In the genomic region with DNA sequence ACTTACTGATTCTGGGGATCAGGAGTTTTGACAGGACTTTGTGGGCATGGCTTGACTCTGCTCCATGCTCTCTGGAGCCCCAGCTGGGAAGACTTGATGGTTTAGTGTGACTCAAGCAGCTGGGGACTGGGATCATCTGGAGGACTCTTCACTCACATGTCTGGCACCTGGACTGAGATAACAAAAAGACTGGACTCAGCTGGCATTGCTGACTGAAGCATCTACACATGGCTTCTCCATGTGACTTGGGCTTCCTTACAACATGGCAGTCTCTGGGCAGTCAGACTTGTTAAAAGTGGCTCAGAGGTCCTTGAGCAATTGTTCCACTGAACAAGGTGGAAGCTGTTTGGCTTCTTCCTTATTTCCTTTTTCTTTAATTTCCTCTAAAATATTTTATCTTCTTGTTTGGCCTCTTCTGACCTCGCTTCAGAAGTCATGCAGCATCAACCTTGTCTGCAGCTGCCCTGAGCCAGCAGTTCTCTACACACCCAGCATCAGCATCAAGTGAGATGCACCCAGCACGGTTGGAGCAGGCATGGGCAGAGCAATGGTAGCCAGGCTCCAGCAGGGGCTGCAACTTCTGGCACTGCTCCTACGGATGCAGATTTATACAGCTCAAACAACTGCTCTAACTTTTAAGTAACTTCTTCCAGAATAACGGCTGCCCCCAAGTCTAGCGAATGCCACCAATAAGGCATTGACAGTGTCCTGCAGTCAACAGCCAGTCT, we compare ENCODE assay signal across 1 cellular context.
TF ChIP-seq lines count a peak whose summit lies in the region.

No MANE protein-coding gene starts in this region.

TF ChIP-seq in K562, 482 proteins besides CTCF, POLR2A, EP300 and RAD21:
- TF ChIP-seq CBFA2T2 (conservative IDR thresholded peaks at IDR 0.05) (0 out of 2 replicates have a peak, but pooled peaks have one; percentile 24), ZNF507 (tag; conservative IDR thresholded peaks at IDR 0.05) (no peak), ZNF584 (CRISPR knock-in tag; IDR thresholded peaks at IDR 0.05; ENCODE audit: low read depth) (no peak), FOXA1 (IDR thresholded peaks at IDR 0.05; ENCODE audit: borderline replicate concordance) (no peak), YY1 (IDR thresholded peaks at IDR 0.05; ENCODE audit: borderline replicate concordance in 1 of 3, control insufficient read depth in 1 of 3, extremely low read depth in 1 of 3, insufficient read depth in 3 of 3, insufficient read length in 1 of 3, insufficient replicate concordance in 2 of 3, low read depth in 1 of 3, low read length in 2 of 3) (peak in 1 of 3 experiments; percentile 57), CBFA2T3 (IDR thresholded peaks at IDR 0.05) (peak; percentile 58), TAF9B (IDR thresholded peaks at IDR 0.05; ENCODE audit: partially characterized antibody) (peak; percentile 23), MTA2 (IDR thresholded peaks at IDR 0.05; ENCODE audit: low read depth) (no peak), MED1 (CRISPR knock-in tag; IDR thresholded peaks at IDR 0.05; ENCODE audit: borderline replicate concordance) (no peak), SLC30A9 (CRISPR knock-in tag; IDR thresholded peaks at IDR 0.05) (no peak), CBX8 (IDR thresholded peaks at IDR 0.05; ENCODE audit: borderline replicate concordance, extremely low read depth, low read depth, low read length, poor library complexity, severe bottlenecking) (no peak), MTA1 (IDR thresholded peaks at IDR 0.05; ENCODE audit: borderline replicate concordance) (no peak), RBM34 (IDR thresholded peaks at IDR 0.05; ENCODE audit: borderline replicate concordance, insufficient read depth, low read length) (no peak)
- TF ChIP-seq, protein P1, sequence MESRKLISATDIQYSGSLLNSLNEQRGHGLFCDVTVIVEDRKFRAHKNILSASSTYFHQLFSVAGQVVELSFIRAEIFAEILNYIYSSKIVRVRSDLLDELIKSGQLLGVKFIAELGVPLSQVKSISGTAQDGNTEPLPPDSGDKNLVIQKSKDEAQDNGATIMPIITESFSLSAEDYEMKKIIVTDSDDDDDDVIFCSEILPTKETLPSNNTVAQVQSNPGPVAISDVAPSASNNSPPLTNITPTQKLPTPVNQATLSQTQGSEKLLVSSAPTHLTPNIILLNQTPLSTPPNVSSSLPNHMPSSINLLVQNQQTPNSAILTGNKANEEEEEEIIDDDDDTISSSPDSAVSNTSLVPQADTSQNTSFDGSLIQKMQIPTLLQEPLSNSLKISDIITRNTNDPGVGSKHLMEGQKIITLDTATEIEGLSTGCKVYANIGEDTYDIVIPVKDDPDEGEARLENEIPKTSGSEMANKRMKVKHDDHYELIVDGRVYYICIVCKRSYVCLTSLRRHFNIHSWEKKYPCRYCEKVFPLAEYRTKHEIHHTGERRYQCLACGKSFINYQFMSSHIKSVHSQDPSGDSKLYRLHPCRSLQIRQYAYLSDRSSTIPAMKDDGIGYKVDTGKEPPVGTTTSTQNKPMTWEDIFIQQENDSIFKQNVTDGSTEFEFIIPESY (CRISPR knock-in tag; IDR thresholded peaks at IDR 0.05): no peak
- TF ChIP-seq, protein P2, sequence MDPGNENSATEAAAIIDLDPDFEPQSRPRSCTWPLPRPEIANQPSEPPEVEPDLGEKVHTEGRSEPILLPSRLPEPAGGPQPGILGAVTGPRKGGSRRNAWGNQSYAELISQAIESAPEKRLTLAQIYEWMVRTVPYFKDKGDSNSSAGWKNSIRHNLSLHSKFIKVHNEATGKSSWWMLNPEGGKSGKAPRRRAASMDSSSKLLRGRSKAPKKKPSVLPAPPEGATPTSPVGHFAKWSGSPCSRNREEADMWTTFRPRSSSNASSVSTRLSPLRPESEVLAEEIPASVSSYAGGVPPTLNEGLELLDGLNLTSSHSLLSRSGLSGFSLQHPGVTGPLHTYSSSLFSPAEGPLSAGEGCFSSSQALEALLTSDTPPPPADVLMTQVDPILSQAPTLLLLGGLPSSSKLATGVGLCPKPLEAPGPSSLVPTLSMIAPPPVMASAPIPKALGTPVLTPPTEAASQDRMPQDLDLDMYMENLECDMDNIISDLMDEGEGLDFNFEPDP (CRISPR knock-in tag; IDR thresholded peaks at IDR 0.05): no peak
- TF ChIP-seq, protein P3, sequence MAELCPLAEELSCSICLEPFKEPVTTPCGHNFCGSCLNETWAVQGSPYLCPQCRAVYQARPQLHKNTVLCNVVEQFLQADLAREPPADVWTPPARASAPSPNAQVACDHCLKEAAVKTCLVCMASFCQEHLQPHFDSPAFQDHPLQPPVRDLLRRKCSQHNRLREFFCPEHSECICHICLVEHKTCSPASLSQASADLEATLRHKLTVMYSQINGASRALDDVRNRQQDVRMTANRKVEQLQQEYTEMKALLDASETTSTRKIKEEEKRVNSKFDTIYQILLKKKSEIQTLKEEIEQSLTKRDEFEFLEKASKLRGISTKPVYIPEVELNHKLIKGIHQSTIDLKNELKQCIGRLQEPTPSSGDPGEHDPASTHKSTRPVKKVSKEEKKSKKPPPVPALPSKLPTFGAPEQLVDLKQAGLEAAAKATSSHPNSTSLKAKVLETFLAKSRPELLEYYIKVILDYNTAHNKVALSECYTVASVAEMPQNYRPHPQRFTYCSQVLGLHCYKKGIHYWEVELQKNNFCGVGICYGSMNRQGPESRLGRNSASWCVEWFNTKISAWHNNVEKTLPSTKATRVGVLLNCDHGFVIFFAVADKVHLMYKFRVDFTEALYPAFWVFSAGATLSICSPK (IDR thresholded peaks at IDR 0.05; ENCODE audit: borderline replicate concordance): no peak
- TF ChIP-seq, protein P4, sequence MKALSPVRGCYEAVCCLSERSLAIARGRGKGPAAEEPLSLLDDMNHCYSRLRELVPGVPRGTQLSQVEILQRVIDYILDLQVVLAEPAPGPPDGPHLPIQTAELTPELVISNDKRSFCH (CRISPR knock-in tag; IDR thresholded peaks at IDR 0.05): no peak
- TF ChIP-seq, protein P4 (tag; IDR thresholded peaks at IDR 0.05): no peak
- TF ChIP-seq, protein P5, sequence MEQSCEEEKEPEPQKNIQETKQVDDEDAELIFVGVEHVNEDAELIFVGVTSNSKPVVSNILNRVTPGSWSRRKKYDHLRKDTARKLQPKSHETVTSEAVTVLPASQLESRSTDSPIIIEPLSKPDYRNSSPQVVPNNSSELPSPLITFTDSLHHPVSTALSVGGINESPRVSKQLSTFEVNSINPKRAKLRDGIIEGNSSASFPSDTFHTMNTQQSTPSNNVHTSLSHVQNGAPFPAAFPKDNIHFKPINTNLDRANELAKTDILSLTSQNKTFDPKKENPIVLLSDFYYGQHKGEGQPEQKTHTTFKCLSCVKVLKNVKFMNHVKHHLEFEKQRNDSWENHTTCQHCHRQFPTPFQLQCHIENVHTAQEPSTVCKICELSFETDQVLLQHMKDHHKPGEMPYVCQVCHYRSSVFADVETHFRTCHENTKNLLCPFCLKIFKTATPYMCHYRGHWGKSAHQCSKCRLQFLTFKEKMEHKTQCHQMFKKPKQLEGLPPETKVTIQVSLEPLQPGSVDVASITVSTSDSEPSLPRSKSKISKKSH (CRISPR knock-in tag; IDR thresholded peaks at IDR 0.05): no peak
